Comparison of ENCODE assay signal across 16 cellular contexts in genomic region chr6:11007715-11008608, GRCh38. TPM values are rescaled to one million over a fixed set of nuclear protein-coding genes. Genes with fewer than 3 reads are reported as not detected.
DNase-seq lines count a peak whose midpoint lies in the region; ATAC-seq, FAIRE-seq and TF ChIP-seq lines count a peak whose summit lies in the region.
"Had no signal": no experiment of that assay in that cellular context is flagged by ENCODE, and none has a peak within 500 bp of the region (broad histone marks: within the 10 kb centered on the region; RNA-seq: fewer than 3 reads in every experiment).

No MANE protein-coding gene starts in this region.

- intact Hi-C loops in K562 (cut with micrococcal nuclease), result no loop called here

- CTCF ChIA-PET in K562 (lab: Yijun Ruan, JAX; ENCODE audit: low intra/inter-chr PET ratio), result no interaction called here

- H3K9me3 ChIP-seq in K562 (replicated peaks; ENCODE audit: control insufficient read depth, insufficient read depth, low read depth, low read length), result no peaks in the 10 kb centered on the region
- H3K9me3 ChIP-seq: neutrophil had no signal

- no peaks in the 10 kb centered on the region for H3K79me2 ChIP-seq in K562 (ENCODE audit: control insufficient read depth, insufficient read depth, low read length)

- no peak for TF ChIP-seq POLR2A in K562 (conservative IDR thresholded peaks at IDR 0.05)

- no peak for TF ChIP-seq EP300 in K562 (IDR thresholded peaks at IDR 0.05; ENCODE audit: low read length)

- H2AFZ ChIP-seq in K562 (ENCODE audit: low read depth, low read length), result no peak overlapping the region

- no peaks in the 10 kb centered on the region for H3K9me3 Mint-ChIP-seq in progenitor cell of endocrine pancreas (ENCODE audit: low read depth)
- H3K9me3 Mint-ChIP-seq: activated naive CD8-positive, alpha-beta T cell treated with anti-CD3 and anti-CD28 coated beads, Interleukin-2, amount 10 ng/mL, durations not matched to agents 7 days and 5 days had no signal

- ATAC-seq in K562 (0 out of 3 replicates have a peak, but pooled peaks have one; percentile 27), left lobe of liver (peak; percentile 19), HG02623 (IDR thresholded peaks at IDR 0.05; ENCODE audit: unreplicated experiment) (no peak)

- H3K4me3 Mint-ChIP-seq in progenitor cell of endocrine pancreas (ENCODE audit: low read depth), result no peak overlapping the region
- H3K4me3 Mint-ChIP-seq: activated naive CD8-positive, alpha-beta T cell treated with anti-CD3 and anti-CD28 coated beads, Interleukin-2, amount 10 ng/mL, durations not matched to agents 7 days and 5 days; CD8-positive, alpha-beta memory T cell had no signal

- peaks cover 5% of the 10 kb centered on the region for H3K27me3 Mint-ChIP-seq in progenitor cell of endocrine pancreas

- H3K36me3 Mint-ChIP-seq in progenitor cell of endocrine pancreas (ENCODE audit: insufficient read depth), result no peaks in the 10 kb centered on the region
- H3K36me3 Mint-ChIP-seq: activated naive CD8-positive, alpha-beta T cell treated with anti-CD3 and anti-CD28 coated beads, Interleukin-2, amount 10 ng/mL, durations not matched to agents 7 days and 5 days; CD8-positive, alpha-beta memory T cell had no signal

- no peak for TF ChIP-seq RAD21 in K562 (CRISPR knock-in tag; conservative IDR thresholded peaks at IDR 0.05 in 1 of 2, IDR thresholded peaks at IDR 0.05 in 1 of 2)

- peaks cover 16% of the 10 kb centered on the region for H3K4me1 Mint-ChIP-seq in progenitor cell of endocrine pancreas (ENCODE audit: low read depth)
- H3K4me1 Mint-ChIP-seq: activated naive CD8-positive, alpha-beta T cell treated with anti-CD3 and anti-CD28 coated beads, Interleukin-2, amount 10 ng/mL, durations not matched to agents 7 days and 5 days; CD8-positive, alpha-beta memory T cell had no signal

- no peaks in the 10 kb centered on the region for H3K36me3 ChIP-seq in K562 (ENCODE audit: control insufficient read depth, insufficient read depth, low read length)
- H3K36me3 ChIP-seq: neutrophil had no signal

- WGBS in K562 (ENCODE audit: insufficient coverage, low coverage, missing lambda C conversion rate), result 9% methylated on average over 10 of the region's 10 CpGs

- no peak overlapping the region for H3K4me3 ChIP-seq in K562

- H3K4me1 ChIP-seq in K562 (replicated peaks in 1 of 2; ENCODE audit: control insufficient read depth in 2 of 2, insufficient read depth in 2 of 2, low read length in 2 of 2), result peaks cover 0 to 5% of the 10 kb centered on the region in 2 experiments; a peak in 2 of 5 replicates

- no peaks in the 10 kb centered on the region for H3K9me1 ChIP-seq in K562 (ENCODE audit: control insufficient read depth, insufficient read depth, low read length)

- in situ Hi-C loops in K562 (cut with MboI), result no loop called here

- no peaks in the 10 kb centered on the region for H4K20me1 ChIP-seq in K562 (replicated peaks; ENCODE audit: control insufficient read depth, insufficient read depth, low read length)

- H3K9ac ChIP-seq in K562 (ENCODE audit: insufficient read depth in 1 of 2, low read depth in 2 of 2, low read length in 2 of 2), result no peak overlapping the region

- no peak overlapping the region for H3K4me2 ChIP-seq in K562 (ENCODE audit: insufficient read depth, low read length)

- no peak for FAIRE-seq in K562 (lab: Jason Lieb, UNC)
- FAIRE-seq: GM12891 had no signal

- H3K27ac ChIP-seq in K562 (ENCODE audit: extremely low read depth, low read depth, low read length), result no peak overlapping the region
- H3K27ac ChIP-seq: neutrophil had no signal

- POLR2A ChIA-PET in K562 (lab: Yijun Ruan, JAX), result interaction anchor here (0.8 to 1.2 kb wide), 3 partner anchors 15 to 115 kb away, joined by 3 to 4 read pairs (median 3); no protein-coding TSS in a partner anchor

- TF ChIP-seq CTCF in K562 (IDR thresholded peaks at IDR 0.05 in 2 of 3, conservative IDR thresholded peaks at IDR 0.05 in 1 of 3; ENCODE audit: insufficient read depth in 2 of 3, low read depth in 1 of 3, low read length in 3 of 3), result no peak
- TF ChIP-seq CTCF in progenitor cell of endocrine pancreas (IDR thresholded peaks at IDR 0.05; ENCODE audit: unreplicated experiment), result no peak

- BruUV-seq in K562 (replicated peaks; lab: Mats Ljungman, UMichigan), result no TSS peak

- no peak overlapping the region for H3K27ac Mint-ChIP-seq in progenitor cell of endocrine pancreas
- H3K27ac Mint-ChIP-seq: activated naive CD8-positive, alpha-beta T cell treated with anti-CD3 and anti-CD28 coated beads, Interleukin-2, amount 10 ng/mL, durations not matched to agents 7 days and 5 days; CD8-positive, alpha-beta memory T cell had no signal

- DNase-seq in EH (ENCODE audit: low read depth), result peak; percentile 51
- peak; percentile 35 for DNase-seq in LoVo (ENCODE audit: low spot score)
- DNase-seq in K562 (ENCODE audit: extremely low read depth in 1 of 4, low spot score in 3 of 4), result no peak
- DNase-seq in left lobe of liver (ENCODE audit: low spot score), result no peak
- no peak for DNase-seq in GDM1 (lab: John Stamatoyannopoulos, UW)
- no peak for DNase-seq in progenitor cell of endocrine pancreas (ENCODE audit: low spot score, unreplicated experiment)
- DNase-seq in GF-D8 (lab: John Stamatoyannopoulos, UW), result no peak
- DNase-seq: activated CD4-positive, alpha-beta T cell treated with anti-CD3 and anti-CD28 coated beads, Interleukin-2, amount 50 U/mL, for 1 hour; activated naive CD8-positive, alpha-beta T cell treated with anti-CD3 and anti-CD28 coated beads, Interleukin-2, amount 10 ng/mL, durations not matched to agents 7 days and 5 days; CD8-positive, alpha-beta memory T cell; KBM-7; NCI-H510A; stimulated activated CD4-positive, alpha-beta T cell treated with anti-CD3 and anti-CD28 coated beads, Interleukin-1b, Interleukin-23, amount 100 ng/mL, for 48 hours had no signal

- peaks cover 10 to 16% of the 10 kb centered on the region in 2 experiments; a peak in 3 of 5 replicates for H3K27me3 ChIP-seq in K562 (ENCODE audit: control insufficient read depth in 2 of 2, insufficient read depth in 2 of 2, low read length in 2 of 2)

TF ChIP-seq in K562, 482 proteins besides CTCF, POLR2A, EP300 and RAD21:
- TF ChIP-seq THRAP3 (IDR thresholded peaks at IDR 0.05; ENCODE audit: borderline replicate concordance) (no peak), ZFP91 (CRISPR knock-in tag; IDR thresholded peaks at IDR 0.05) (no peak), E2F3 (CRISPR knock-in tag; IDR thresholded peaks at IDR 0.05) (no peak), ZZZ3 (IDR thresholded peaks at IDR 0.05) (no peak), FOXK1 (CRISPR knock-in tag; IDR thresholded peaks at IDR 0.05; ENCODE audit: borderline replicate concordance) (no peak), POLR2AphosphoS5 (IDR thresholded peaks at IDR 0.05; ENCODE audit: control insufficient read depth, insufficient read depth, low read depth, low read length) (no peak), ZNF668 (CRISPR knock-in tag; IDR thresholded peaks at IDR 0.05) (no peak), STAT5B (CRISPR knock-in tag; IDR thresholded peaks at IDR 0.05) (no peak), JUND (IDR thresholded peaks at IDR 0.05; ENCODE audit: borderline replicate concordance, low read depth, low read length) (peak; percentile 7; the same call in 1 of the 2 replicates), JUND (tag; IDR thresholded peaks at IDR 0.05; ENCODE audit: borderline replicate concordance, low read depth, low read length) (peak; percentile 10; the same call in 1 of the 3 replicates), FOSL1 (tag; conservative IDR thresholded peaks at IDR 0.05) (peak; percentile 81), CBFA2T3 (IDR thresholded peaks at IDR 0.05) (no peak)

RNA-seq across cellular contexts. Expression of gene ELOVL2, which starts 36.1 kb away (rescaled TPM):
- total RNA-seq in K562 (2011; cell fraction: chromatin; rRNA removed; ENCODE audit: low replicate concordance), result 0.09 and 0.23 TPM in 2 replicates
- total RNA-seq in K562 (2011; cell fraction: nucleolus; rRNA removed), result 0.13 and 0.17 TPM in 2 replicates
- 0.22 and 0.76 TPM in 2 replicates for total RNA-seq in K562 (2011; cell fraction: nucleoplasm; rRNA removed)
- total RNA-seq in K562 (2014; rRNA removed) (0.05 and 0.33 TPM in 2 replicates), K562 (2014; rRNA removed; fragmentation: Illumina TruSeq; extraction: Trizol) (0.36 and 0.48 TPM in 2 replicates), K562 (2015; rRNA removed; fragmentation: Illumina TruSeq; extraction: Trizol) (0.30 and 0.47 TPM in 2 replicates), K562 (2021) (0.29 and 0.31 TPM in 2 replicates), left lobe of liver (5.9 TPM), progenitor cell of endocrine pancreas (5.6 and 6.0 TPM in 2 replicates)
- polyA plus RNA-seq in K562 (2011; rRNA removed) (0.35 and 0.96 TPM in 2 replicates), K562 (2014; fragmentation: Illumina TruSeq; extraction: Trizol) (0.35 and 0.56 TPM in 2 replicates), K562 (2014; fragmentation: Nextera tagmentation; extraction: Ambion mirVana) (under 1 TPM; 0.14 to 0.20 TPM), K562 (2014; rRNA removed) (0.17 and 0.23 TPM in 2 replicates)
- polyA plus RNA-seq in K562 (2011; cell fraction: cytosol; rRNA removed), result 0.15 and 0.31 TPM in 2 replicates
- 0.07 and 0.21 TPM in 2 replicates for polyA plus RNA-seq in K562 (2011; cell fraction: nucleus; rRNA removed)
- polyA plus RNA-seq in K562 (2012), result 0.57 and 0.64 TPM in 2 replicates
- 0.39 and 1.0 TPM in 2 replicates for polyA minus RNA-seq in K562 (2011; rRNA and poly(A)+ RNA removed)
- 0.27 and 0.29 TPM in 2 replicates for polyA minus RNA-seq in K562 (2011; cell fraction: cytosol; rRNA and poly(A)+ RNA removed)
- 0.27 TPM in 1 of 2 replicates, not detected in the other for polyA minus RNA-seq in K562 (2011; cell fraction: nucleus; rRNA and poly(A)+ RNA removed)
- total RNA-seq: activated naive CD8-positive, alpha-beta T cell treated with anti-CD3 and anti-CD28 coated beads, Interleukin-2, amount 10 ng/mL, durations not matched to agents 7 days and 5 days; CD8-positive, alpha-beta memory T cell had no signal
- polyA plus RNA-seq: CD8-positive, alpha-beta memory T cell had no signal

Comparison
In these comparisons a context has a peak if more than half of its experiments do, and no peak if none do; other contexts are left out.
1. DNase-seq: peak in EH (single experiment) and LoVo (single experiment); none in K562 (0 of 4), left lobe of liver (single experiment), GDM1 (single experiment), progenitor cell of endocrine pancreas (single experiment) and GF-D8 (single experiment).